8 cellular contexts compared by ENCODE assay signal in genomic region chr1:27726173-27726793, GRCh38. TPM values are rescaled to one million over a fixed set of nuclear protein-coding genes. Genes with fewer than 3 reads are reported as not detected.
A peak's percentile ranks its signal among the peaks of the same experiment; 100 is the strongest.
DNase-seq lines count a peak whose midpoint lies in the region; ATAC-seq lines count a peak whose summit lies in the region.

No MANE protein-coding gene starts in this region.

- peak overlapping the region; percentile 97 to 98 for H3K27ac Mint-ChIP-seq in effector memory CD8-positive, alpha-beta T cell
- H3K27ac Mint-ChIP-seq in memory B cell, result peak overlapping the region; percentile 98

- no peaks in the 10 kb centered on the region for H3K27me3 Mint-ChIP-seq in effector memory CD8-positive, alpha-beta T cell
- no peaks in the 10 kb centered on the region for H3K27me3 Mint-ChIP-seq in memory B cell

- ATAC-seq in effector memory CD8-positive, alpha-beta T cell (replicated peaks), result peak; percentile 0
- ATAC-seq in memory B cell (ENCODE audit: low read depth), result no peak

- peaks cover 7 to 16% of the 10 kb centered on the region in 2 donors for H3K4me1 Mint-ChIP-seq in effector memory CD8-positive, alpha-beta T cell (ENCODE audit: low read depth in 2 of 2)
- peaks cover 8% of the 10 kb centered on the region for H3K4me1 Mint-ChIP-seq in memory B cell

- no peaks in the 10 kb centered on the region for H3K9me3 Mint-ChIP-seq in effector memory CD8-positive, alpha-beta T cell
- H3K9me3 Mint-ChIP-seq in memory B cell, result no peaks in the 10 kb centered on the region

- DNase-seq in DMS53 (lab: John Stamatoyannopoulos, UW) (peak; percentile 81), DMS53 treated with DMSO at 0.1 percent for 48 hours (lab: John Stamatoyannopoulos, UW; ENCODE audit: unreplicated experiment) (no peak), H4 (ENCODE audit: low spot score) (peak; percentile 14), LHCN-M2 (ENCODE audit: low read depth) (peak; percentile 31), memory B cell (ENCODE audit: low spot score in 2 of 2) (no peak)
- DNase-seq in activated CD4-positive, alpha-beta T cell treated with anti-CD3 and anti-CD28 coated beads for 48 hours, result peak; percentile 50
- peak; percentile 32 to 38 (median 33) for DNase-seq in effector memory CD8-positive, alpha-beta T cell
- peak; percentile 10 for DNase-seq in stimulated activated CD8-positive, alpha-beta memory T cell treated with anti-CD3 and anti-CD28 coated beads, Interleukin-7, amount 100 ng/mL, for 24 hours (ENCODE audit: low read depth)

- H3K4me3 Mint-ChIP-seq in effector memory CD8-positive, alpha-beta T cell, result peak overlapping the region; percentile 83 to 88
- peak overlapping the region; percentile 92 for H3K4me3 Mint-ChIP-seq in memory B cell

- H3K36me3 Mint-ChIP-seq in effector memory CD8-positive, alpha-beta T cell (ENCODE audit: insufficient read depth), result peaks cover 39% of the 10 kb centered on the region
- peaks cover 9% of the 10 kb centered on the region for H3K36me3 Mint-ChIP-seq in memory B cell

RNA-seq across cellular contexts. Expression of gene FAM76A, which starts 0.5 kb away (rescaled TPM):
- 10.8 and 12.6 TPM in 2 replicates for total RNA-seq in H4 (2014; rRNA removed; shearing (Covaris generic))
- total RNA-seq in LHCN-M2 (2014; rRNA removed), result 11.5 and 15.1 TPM in 2 replicates
- polyA plus RNA-seq in LHCN-M2 (2012), result 5.1 TPM

RNA-seq across cellular contexts. Expression of gene STX12, which starts 46.7 kb away (rescaled TPM):
- 19.2 and 24.3 TPM in 2 replicates for total RNA-seq in H4 (2014; rRNA removed; shearing (Covaris generic))
- total RNA-seq in LHCN-M2 (2014; rRNA removed), result 41.4 and 44.9 TPM in 2 replicates
- polyA plus RNA-seq in LHCN-M2 (2012), result 17.0 TPM

RNA-seq across cellular contexts. Expression of gene IFI6, which starts 54.3 kb away (rescaled TPM):
- 257 and 342 TPM in 2 replicates for total RNA-seq in H4 (2014; rRNA removed; shearing (Covaris generic))
- 120 and 231 TPM in 2 replicates for total RNA-seq in LHCN-M2 (2014; rRNA removed)
- polyA plus RNA-seq in LHCN-M2 (2012), result 104 TPM

Comparison
In these comparisons a context has a peak if more than half of its experiments do, and no peak if none do; other contexts are left out.
1. DNase-seq: peak in DMS53 (single experiment), H4 (single experiment), LHCN-M2 (single experiment), activated CD4-positive, alpha-beta T cell treated with anti-CD3 and anti-CD28 coated beads for 48 hours (single experiment), effector memory CD8-positive, alpha-beta T cell (3 of 3) and stimulated activated CD8-positive, alpha-beta memory T cell treated with anti-CD3 and anti-CD28 coated beads, Interleukin-7, amount 100 ng/mL, for 24 hours (single experiment); none in DMS53 treated with DMSO at 0.1 percent for 48 hours (single experiment) and memory B cell (0 of 2).